16 cellular contexts compared by ENCODE assay signal in genomic region chr6:5763407-5763806, GRCh38.
DNase-seq lines count a peak whose midpoint lies in the region; ATAC-seq and TF ChIP-seq lines count a peak whose summit lies in the region.
"Had no signal": no experiment of that assay in that cellular context is flagged by ENCODE, and none has a peak within 500 bp of the region (broad histone marks: within the 10 kb centered on the region; RNA-seq: fewer than 3 reads in every experiment).

No MANE protein-coding gene starts in this region.

- H3K27ac Mint-ChIP-seq in chondrocyte (ENCODE audit: unreplicated experiment) (peak overlapping the region; percentile 90), nephron (peak overlapping the region; percentile 19 to 76 (median 71)), CD14-positive monocyte (peak overlapping the region in 1 of 7 donors; percentile 33)
- H3K27ac Mint-ChIP-seq: activated T-cell treated with anti-CD3 and anti-CD28 coated beads, Interleukin-2, amount 50 U/mL, for 72 hours; T-helper 2 cell treated with Interferon-gamma antibody and Interleukin-4, amounts not matched to agents 5 μg/mL and 100 μg/mL, for 36 hours had no signal

- H3K4me1 Mint-ChIP-seq in chondrocyte (ENCODE audit: low read depth) (peaks cover 45% of the 10 kb centered on the region), nephron (peaks cover 61% of the 10 kb centered on the region), CD14-positive monocyte (no peaks in the 10 kb centered on the region)
- H3K4me1 Mint-ChIP-seq: activated CD4-positive, alpha-beta T cell treated with anti-CD3 and anti-CD28 coated beads, Interleukin-2, amount 10 ng/mL, durations not matched to agents 7 days and 5 days had no signal

- DNase-seq in AG10803 (ENCODE audit: low read depth) (peak; percentile 23), GM23248 (peak; percentile 79), chondrocyte (ENCODE audit: low spot score) (no peak), SHP77 treated with DMSO at 0.1 percent for 48 hours (lab: John Stamatoyannopoulos, UW) (no peak), CD14-positive monocyte (ENCODE audit: low spot score) (no peak), GDM1 (lab: John Stamatoyannopoulos, UW) (no peak)
- DNase-seq: activated CD4-positive, alpha-beta T cell treated with anti-CD3 and anti-CD28 coated beads, Interleukin-2, amount 10 ng/mL, durations not matched to agents 7 days and 5 days; activated T-cell treated with anti-CD3 and anti-CD28 coated beads, Interleukin-2, amount 50 U/mL, for 72 hours; BE2C; DMS53; erythroblast had no signal

- H3K27me3 Mint-ChIP-seq in chondrocyte (ENCODE audit: low read depth) (no peaks in the 10 kb centered on the region), nephron (ENCODE audit: low read depth) (no peaks in the 10 kb centered on the region), CD14-positive monocyte (ENCODE audit: low read depth in 3 of 3) (peaks cover 0 to 2% (median 1%) of the 10 kb centered on the region in 3 donors)
- H3K27me3 Mint-ChIP-seq: activated CD4-positive, alpha-beta T cell treated with anti-CD3 and anti-CD28 coated beads, Interleukin-2, amount 10 ng/mL, durations not matched to agents 7 days and 5 days had no signal

- intact Hi-C loops in CD14-positive monocyte (cut with micrococcal nuclease) = no loop called here

- H3K9me3 Mint-ChIP-seq in chondrocyte (ENCODE audit: low read depth) (peaks cover 5% of the 10 kb centered on the region), nephron (peaks cover 6% of the 10 kb centered on the region), CD14-positive monocyte (peaks cover 0 to 5% (median 0%) of the 10 kb centered on the region in 7 donors)

- H2AFZ ChIP-seq in GM23248 = no peak overlapping the region

- H3K9me2 ChIP-seq in GM23248 (ENCODE audit: insufficient read depth) = no peaks in the 10 kb centered on the region

- H3K4me3 Mint-ChIP-seq in chondrocyte (ENCODE audit: unreplicated experiment) (no peak overlapping the region), nephron (no peak overlapping the region), CD14-positive monocyte (no peak overlapping the region)
- H3K4me3 Mint-ChIP-seq: activated CD4-positive, alpha-beta T cell treated with anti-CD3 and anti-CD28 coated beads, Interleukin-2, amount 10 ng/mL, durations not matched to agents 7 days and 5 days; activated T-cell treated with anti-CD3 and anti-CD28 coated beads, Interleukin-2, amount 50 U/mL, for 72 hours; T-helper 2 cell treated with Interferon-gamma antibody and Interleukin-4, amounts not matched to agents 5 μg/mL and 100 μg/mL, for 36 hours had no signal

- H3K4me2 ChIP-seq in GM23248 (ENCODE audit: unreplicated experiment) = no peak overlapping the region
- H3K4me2 ChIP-seq: KMS-11 had no signal

- H3K36me3 ChIP-seq in GM23248 (ENCODE audit: low read depth) = no peaks in the 10 kb centered on the region
- H3K36me3 ChIP-seq: BE2C, vagina had no signal

- TF ChIP-seq CTCF in AG10803 (conservative IDR thresholded peaks at IDR 0.05; ENCODE audit: low read length) (no peak), chondrocyte (IDR thresholded peaks at IDR 0.05) (no peak), nephron (IDR thresholded peaks at IDR 0.05; ENCODE audit: unreplicated experiment in 3 of 3) (no peak), CD14-positive monocyte (IDR thresholded peaks at IDR 0.05) (no peak)

- no peak overlapping the region for H3K4me3 ChIP-seq in AG10803 (ENCODE audit: low read length)
- H3K4me3 ChIP-seq in GM23248 = no peak overlapping the region
- H3K4me3 ChIP-seq: vagina had no signal

- no peaks in the 10 kb centered on the region for H3F3A ChIP-seq in GM23248 (ENCODE audit: insufficient read depth)

- in situ Hi-C loops in GM23248 (cut with MboI) = no loop called here

- no peaks in the 10 kb centered on the region for H3K79me2 ChIP-seq in GM23248 (ENCODE audit: insufficient read depth)

- ATAC-seq in GM21825 (IDR thresholded peaks at IDR 0.05; ENCODE audit: unreplicated experiment) = no peak
- ATAC-seq: activated T-cell treated with anti-CD3 and anti-CD28 coated beads, Interleukin-2, amount 50 U/mL, for 72 hours had no signal

- no peaks in the 10 kb centered on the region for H3K9me3 ChIP-seq in GM23248 (ENCODE audit: low read depth)
- H3K9me3 ChIP-seq: vagina had no signal

- H3K27ac ChIP-seq in GM23248 = peak overlapping the region; percentile 43; the same call in 1 of the 2 replicates
- H3K27ac ChIP-seq: KMS-11, vagina had no signal

- 84 to 94% methylated on average over 2 of the region's 2 CpGs for WGBS in GM23248 (ENCODE audit: low coverage in 1 of 2, low lambda C conversion rate in 2 of 2, missing lambda C conversion rate in 2 of 2), 2 experiments

- peaks cover 12% of the 10 kb centered on the region for H3K4me1 ChIP-seq in GM23248 (ENCODE audit: insufficient read depth)
- H3K4me1 ChIP-seq: vagina had no signal

- no peaks in the 10 kb centered on the region for H3K27me3 ChIP-seq in GM23248 (replicated peaks; ENCODE audit: insufficient read depth)
- H3K27me3 ChIP-seq: BE2C, vagina had no signal

- H4K20me1 ChIP-seq in GM23248 (ENCODE audit: insufficient read depth) = no peaks in the 10 kb centered on the region

- peak overlapping the region; percentile 34; the same call in 1 of the 2 replicates for H3K9ac ChIP-seq in GM23248
- H3K9ac ChIP-seq: KMS-11 had no signal

- H3K36me3 Mint-ChIP-seq in chondrocyte (ENCODE audit: low read depth) (no peaks in the 10 kb centered on the region), nephron (ENCODE audit: low read depth) (peaks cover 1% of the 10 kb centered on the region), CD14-positive monocyte (no peaks in the 10 kb centered on the region)

Comparison
In these comparisons a context has a peak if more than half of its experiments do, and no peak if none do; other contexts are left out.
1. DNase-seq: peak in AG10803 (single experiment) and GM23248 (single experiment); none in chondrocyte (single experiment), SHP77 treated with DMSO at 0.1 percent for 48 hours (single experiment), CD14-positive monocyte (single experiment) and GDM1 (single experiment).